ENCODE assay signal across 16 cellular contexts in genomic region chr9:78775211-78775610, GRCh38.
DNase-seq lines count a peak whose midpoint lies in the region; TF ChIP-seq lines count a peak whose summit lies in the region.
"Had no signal": no experiment of that assay in that cellular context is flagged by ENCODE, and none has a peak within 500 bp of the region (broad histone marks: within the 10 kb centered on the region; RNA-seq: fewer than 3 reads in every experiment).

No MANE protein-coding gene starts in this region.

- no peaks in the 10 kb centered on the region for H3K9me3 Mint-ChIP-seq in endodermal cell
- H3K9me3 Mint-ChIP-seq: H9, IgD-negative memory B cell had no signal

- H3K4me1 ChIP-seq in endodermal cell (ENCODE audit: control insufficient read depth, insufficient read depth, low read length): peaks cover 3% of the 10 kb centered on the region
- H3K4me1 ChIP-seq in vagina: no peaks in the 10 kb centered on the region

- H3K4me3 ChIP-seq in endodermal cell (ENCODE audit: low read length): no peak overlapping the region
- H3K4me3 ChIP-seq in vagina: no peak overlapping the region
- H3K4me3 ChIP-seq: SJSA1 had no signal

- peak overlapping the region; percentile 53 for H3K27ac Mint-ChIP-seq in endodermal cell
- H3K27ac Mint-ChIP-seq: H9, IgD-negative memory B cell had no signal

- 81 to 86% methylated on average over 11 of the region's 11 CpGs for WGBS in endodermal cell (ENCODE audit: insufficient coverage in 1 of 2, insufficient read length in 1 of 2), 2 experiments

- H3K4me1 Mint-ChIP-seq in endodermal cell: peaks cover 29% of the 10 kb centered on the region

- no peak overlapping the region for H3K4me3 Mint-ChIP-seq in endodermal cell
- H3K4me3 Mint-ChIP-seq: H9 had no signal

- TF ChIP-seq CTCF in endodermal cell (conservative IDR thresholded peaks at IDR 0.05) (no peak), vagina (IDR thresholded peaks at IDR 0.05) (no peak)

- H3K9ac ChIP-seq in endodermal cell (ENCODE audit: extremely low read depth, low read length, poor library complexity, severe bottlenecking): no peak overlapping the region

- intact Hi-C loops in vagina (cut with DNase I): no loop called here

- no peaks in the 10 kb centered on the region for H3K36me3 Mint-ChIP-seq in endodermal cell (ENCODE audit: low read depth)

- no peak overlapping the region for H3K27ac ChIP-seq in endodermal cell (ENCODE audit: low read depth, low read length)
- H3K27ac ChIP-seq in vagina: no peak overlapping the region
- H3K27ac ChIP-seq: HL-60, SJSA1 had no signal

- H3K36me3 ChIP-seq in endodermal cell (ENCODE audit: control insufficient read depth, insufficient read depth, low read length): no peaks in the 10 kb centered on the region
- H3K36me3 ChIP-seq in vagina: no peaks in the 10 kb centered on the region
- H3K36me3 ChIP-seq: SJSA1 had no signal

- H3K27me3 ChIP-seq in endodermal cell (ENCODE audit: control insufficient read depth, insufficient read depth, low read length, poor library complexity, severe bottlenecking) (no peaks in the 10 kb centered on the region), vagina (no peaks in the 10 kb centered on the region)
- H3K27me3 ChIP-seq: SJSA1 had no signal

- H3K9me3 ChIP-seq in endodermal cell (ENCODE audit: control insufficient read depth, low read length) (no peaks in the 10 kb centered on the region), vagina (no peaks in the 10 kb centered on the region)
- H3K9me3 ChIP-seq: SJSA1 had no signal

- H3K27me3 Mint-ChIP-seq in endodermal cell (ENCODE audit: insufficient read depth): no peaks in the 10 kb centered on the region

- TF ChIP-seq POLR2A in vagina (IDR thresholded peaks at IDR 0.05): no peak

- DNase-seq in NCI-H2107 treated with DMSO at 0.1 percent for 48 hours (lab: John Stamatoyannopoulos, UW; ENCODE audit: unreplicated experiment): peak; percentile 38
- DNase-seq in NCI-H2107 (lab: John Stamatoyannopoulos, UW): no peak
- peak; percentile 37 for DNase-seq in NCI-H69 (lab: John Stamatoyannopoulos, UW)
- DNase-seq in endodermal cell: peak; percentile 82
- peak; percentile 22 for DNase-seq in retina
- no peak for DNase-seq in OCI-M1 (lab: John Stamatoyannopoulos, UW)
- DNase-seq in vagina (ENCODE audit: extremely low spot score in 2 of 2): no peak
- no peak for DNase-seq in GOT3 (lab: John Stamatoyannopoulos, UW)
- DNase-seq: 8988T; H9; Kasumi-1; NCI-H510A treated with DMSO at 0.1 percent for 48 hours; NK-92 treated with Interleukin-12 subunit alpha and Interleukin-12 subunit beta, amount 100 ng/mL, for 24 hours had no signal

Comparison
In these comparisons a context has a peak if more than half of its experiments do, and no peak if none do; other contexts are left out.
1. DNase-seq: peak in NCI-H2107 treated with DMSO at 0.1 percent for 48 hours (single experiment), NCI-H69 (single experiment), endodermal cell (single experiment) and retina (single experiment); none in NCI-H2107 (single experiment), OCI-M1 (single experiment), vagina (0 of 2) and GOT3 (single experiment).